ENCODE assay signal across 13 cellular contexts in the genomic region with DNA sequence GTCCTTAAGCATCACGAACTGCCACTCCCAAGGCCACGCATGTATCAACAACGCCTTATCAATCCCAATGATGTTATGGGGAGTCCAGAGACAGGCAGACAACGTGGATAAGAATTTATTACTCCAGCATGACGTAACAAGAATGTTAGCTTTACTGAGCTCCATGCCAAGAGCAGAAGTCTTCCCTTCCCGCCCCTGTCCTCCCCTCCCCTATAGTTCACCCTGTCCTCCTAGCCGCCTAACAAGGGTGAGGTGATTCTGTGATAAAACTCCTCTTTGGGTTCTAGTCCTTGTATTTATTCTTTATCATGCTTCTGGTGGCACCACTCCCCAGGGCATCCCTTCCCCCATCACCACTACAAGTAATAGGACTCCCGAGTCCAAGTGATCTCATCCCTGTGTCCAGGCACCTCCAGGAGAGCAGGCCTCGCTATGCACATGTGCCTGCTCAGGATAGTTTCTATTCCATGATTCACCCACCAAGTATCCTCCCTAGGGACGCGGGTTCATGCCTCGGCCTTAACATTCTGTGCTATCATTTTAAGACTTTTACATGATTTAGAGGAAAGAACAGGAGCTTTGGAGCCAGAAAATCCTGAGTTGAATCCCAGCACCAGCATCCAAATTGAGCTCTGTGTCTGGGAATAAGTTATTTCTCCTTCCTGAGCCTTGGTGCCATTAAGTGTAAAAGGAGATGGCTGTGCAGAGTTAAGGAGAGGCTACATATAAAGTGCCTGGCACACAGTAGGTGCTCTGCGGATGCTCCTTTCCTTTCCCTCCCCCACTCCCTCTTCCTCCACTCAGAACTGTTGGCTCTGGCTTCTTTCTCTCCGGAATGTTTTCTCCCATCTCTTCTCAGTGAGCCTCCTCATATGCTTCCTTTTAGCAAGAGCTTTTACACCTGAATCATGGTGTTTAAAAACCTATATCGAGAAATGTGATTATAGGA. TPM values are rescaled to one million over a fixed set of nuclear protein-coding genes. Genes with fewer than 3 reads are reported as not detected.
DNase-seq lines count a peak whose midpoint lies in the region; ATAC-seq, FAIRE-seq and TF ChIP-seq lines count a peak whose summit lies in the region.
"Had no signal": no experiment of that assay in that cellular context is flagged by ENCODE, and none has a peak within 500 bp of the region (broad histone marks: within the 10 kb centered on the region; RNA-seq: fewer than 3 reads in every experiment).

No MANE protein-coding gene starts in this region.

- H3K9me3 ChIP-seq in Caco-2 (peaks cover 9% of the 10 kb centered on the region), pancreas (no peaks in the 10 kb centered on the region)
- H3K9me3 ChIP-seq: colonic mucosa had no signal

- peaks cover 61% of the 10 kb centered on the region for H3K4me1 ChIP-seq in Caco-2
- H3K4me1 ChIP-seq in pancreas = no peaks in the 10 kb centered on the region
- H3K4me1 ChIP-seq: colonic mucosa had no signal

- H3K4me3 ChIP-seq in Caco-2 (ENCODE audit: low read depth, low read length) (no peak overlapping the region), pancreas (no peak overlapping the region)
- H3K4me3 ChIP-seq: colonic mucosa had no signal

- peaks cover 11% of the 10 kb centered on the region for H3K9me3 Mint-ChIP-seq in Caco-2 (ENCODE audit: unreplicated experiment)

- H3K4me3 Mint-ChIP-seq in Caco-2 (ENCODE audit: unreplicated experiment) = peak overlapping the region; percentile 57

- no peaks in the 10 kb centered on the region for H3K36me3 ChIP-seq in Caco-2 (ENCODE audit: control insufficient read depth, insufficient read depth, low read length)
- H3K36me3 ChIP-seq in pancreas = no peaks in the 10 kb centered on the region
- H3K36me3 ChIP-seq: colonic mucosa had no signal

- H3K27ac ChIP-seq in pancreas = no peak overlapping the region
- H3K27ac ChIP-seq: colonic mucosa had no signal

- WGBS in pancreas, 2 donors = 69 to 71% methylated on average over 15 of the region's 15 CpGs

- no peaks in the 10 kb centered on the region for H3K27me3 Mint-ChIP-seq in Caco-2 (ENCODE audit: insufficient read depth, unreplicated experiment)

- H3K4me1 Mint-ChIP-seq in Caco-2 (ENCODE audit: low read depth, unreplicated experiment) = peaks cover 52% of the 10 kb centered on the region

- TF ChIP-seq CTCF in Caco-2 (IDR thresholded peaks at IDR 0.05; ENCODE audit: insufficient read depth in 1 of 2, low read depth in 1 of 2, low read length in 1 of 2, severe bottlenecking in 1 of 2, unreplicated experiment in 1 of 2) (no peak), pancreas (IDR thresholded peaks at IDR 0.05) (no peak)

- CTCF ChIA-PET in Caco-2 (lab: Charles Lee) = interaction anchor here (1.0 to 1.5 kb wide), 4 partner anchors 16 to 351 kb away, joined by 3 to 6 read pairs (median 4); no protein-coding TSS in a partner anchor

- ATAC-seq in pancreas (peak in 3 of 4 donors; percentile 42 to 63 (median 56)), HG02588 (IDR thresholded peaks at IDR 0.05; ENCODE audit: unreplicated experiment) (no peak), HG02852 (IDR thresholded peaks at IDR 0.05; ENCODE audit: unreplicated experiment) (no peak)
- ATAC-seq: HCT116, HepG2 had no signal

- H3K36me3 Mint-ChIP-seq in Caco-2 (ENCODE audit: insufficient read depth, unreplicated experiment) = peaks cover 37% of the 10 kb centered on the region

- H3K27ac Mint-ChIP-seq in Caco-2 (ENCODE audit: unreplicated experiment) = peak overlapping the region; percentile 98

- FAIRE-seq in RCC 7860 (lab: Jason Lieb, UNC) (peak; percentile 90), pancreas (lab: Jason Lieb, UNC) (no peak)
- FAIRE-seq: D721Med, HepG2 had no signal

- POLR2A ChIA-PET in Caco-2 (lab: Charles Lee) = interaction anchor here (0.5 to 1.3 kb wide), 6 partner anchors 14 to 179 kb away, joined by 3 to 9 read pairs (median 4); no protein-coding TSS in a partner anchor

- DNase-seq in Caco-2 = peak; percentile 74 to 91
- DNase-seq in RCC 7860 (ENCODE audit: low spot score) = peak; percentile 92
- peak; percentile 98 for DNase-seq in fibroblast of peridontal ligament (ENCODE audit: extremely low read depth)
- no peak for DNase-seq in pancreas
- DNase-seq in COLO829 (ENCODE audit: low spot score) = no peak
- no peak for DNase-seq in MV-4-11 (lab: John Stamatoyannopoulos, UW)
- DNase-seq: colonic mucosa, NCI-H524 had no signal

- H3K27me3 ChIP-seq in Caco-2 (replicated peaks; ENCODE audit: control insufficient read depth, insufficient read depth, low read length) (no peaks in the 10 kb centered on the region), pancreas (no peaks in the 10 kb centered on the region)
- H3K27me3 ChIP-seq: colonic mucosa had no signal

- BruUV-seq in Caco-2 (replicated peaks; lab: Mats Ljungman, UMichigan) = TSS peak; percentile 91

- intact Hi-C loops in Caco-2 (cut with micrococcal nuclease; ENCODE audit: unreplicated experiment) = loop anchor here (1.0 kb wide), 2 partner anchors 15 to 47 kb away; a partner anchor contains a TSS
- intact Hi-C loops in pancreas (cut with DNase I) = no loop called here

RNA-seq across cellular contexts. Expression of a gene that starts 15.3 kb away (rescaled TPM):
- total RNA-seq in Caco-2 (2022) = 32.9 and 35.2 TPM in 2 replicates
- 1 to 10 TPM in 4 of 6 donors, under 1 TPM in 2; 0.43 to 7.1 (median 1.5) TPM for total RNA-seq in pancreas
- 1 to 10 TPM; 1.3 to 1.7 TPM for polyA plus RNA-seq in pancreas

Comparison
In these comparisons a context has a peak if more than half of its experiments do, and no peak if none do; other contexts are left out.
1. DNase-seq: peak in Caco-2 (2 of 2), RCC 7860 (single experiment) and fibroblast of peridontal ligament (single experiment); none in pancreas (0 of 6), COLO829 (single experiment) and MV-4-11 (single experiment).
2. ATAC-seq: peak in pancreas (3 of 4); none in HG02588 (single experiment) and HG02852 (single experiment).